In genomic region chr19:18507021-18507726, GRCh38 we compare ENCODE assay signal across 1 cellular context.
TF ChIP-seq lines count a peak whose summit lies in the region.

No MANE protein-coding gene starts in this region.

TF ChIP-seq in IMR-90, 13 proteins besides CTCF, POLR2A, EP300 and RAD21:
- TF ChIP-seq SMC3 (IDR thresholded peaks at IDR 0.05; ENCODE audit: low read depth, low read length) (no peak), USF2 (IDR thresholded peaks at IDR 0.05; ENCODE audit: low read depth, low read length) (no peak), MXI1 (IDR thresholded peaks at IDR 0.05; ENCODE audit: borderline replicate concordance, low read depth, low read length) (no peak), MAZ (IDR thresholded peaks at IDR 0.05; ENCODE audit: borderline replicate concordance, low read depth, low read length) (no peak), NFE2L2 (IDR thresholded peaks at IDR 0.05; ENCODE audit: low read depth, low read length) (no peak), FOS (IDR thresholded peaks at IDR 0.05; ENCODE audit: low read depth, low read length) (no peak), RFX5 (IDR thresholded peaks at IDR 0.05; ENCODE audit: low read depth, low read length) (no peak), MAFK (IDR thresholded peaks at IDR 0.05; ENCODE audit: low read depth, low read length) (no peak), CEBPB (IDR thresholded peaks at IDR 0.05; ENCODE audit: low read depth, low read length) (no peak), CHD1 (IDR thresholded peaks at IDR 0.05; ENCODE audit: low read depth, low read length) (no peak), BHLHE40 (IDR thresholded peaks at IDR 0.05; ENCODE audit: low read depth, low read length) (no peak), ELK1 (IDR thresholded peaks at IDR 0.05; ENCODE audit: borderline replicate concordance, low read depth, low read length) (no peak), RCOR1 (IDR thresholded peaks at IDR 0.05; ENCODE audit: insufficient replicate concordance, low read length) (no peak)
TF ChIP-seq in IMR-90: peak in this region for 0.
